In the genomic region with DNA sequence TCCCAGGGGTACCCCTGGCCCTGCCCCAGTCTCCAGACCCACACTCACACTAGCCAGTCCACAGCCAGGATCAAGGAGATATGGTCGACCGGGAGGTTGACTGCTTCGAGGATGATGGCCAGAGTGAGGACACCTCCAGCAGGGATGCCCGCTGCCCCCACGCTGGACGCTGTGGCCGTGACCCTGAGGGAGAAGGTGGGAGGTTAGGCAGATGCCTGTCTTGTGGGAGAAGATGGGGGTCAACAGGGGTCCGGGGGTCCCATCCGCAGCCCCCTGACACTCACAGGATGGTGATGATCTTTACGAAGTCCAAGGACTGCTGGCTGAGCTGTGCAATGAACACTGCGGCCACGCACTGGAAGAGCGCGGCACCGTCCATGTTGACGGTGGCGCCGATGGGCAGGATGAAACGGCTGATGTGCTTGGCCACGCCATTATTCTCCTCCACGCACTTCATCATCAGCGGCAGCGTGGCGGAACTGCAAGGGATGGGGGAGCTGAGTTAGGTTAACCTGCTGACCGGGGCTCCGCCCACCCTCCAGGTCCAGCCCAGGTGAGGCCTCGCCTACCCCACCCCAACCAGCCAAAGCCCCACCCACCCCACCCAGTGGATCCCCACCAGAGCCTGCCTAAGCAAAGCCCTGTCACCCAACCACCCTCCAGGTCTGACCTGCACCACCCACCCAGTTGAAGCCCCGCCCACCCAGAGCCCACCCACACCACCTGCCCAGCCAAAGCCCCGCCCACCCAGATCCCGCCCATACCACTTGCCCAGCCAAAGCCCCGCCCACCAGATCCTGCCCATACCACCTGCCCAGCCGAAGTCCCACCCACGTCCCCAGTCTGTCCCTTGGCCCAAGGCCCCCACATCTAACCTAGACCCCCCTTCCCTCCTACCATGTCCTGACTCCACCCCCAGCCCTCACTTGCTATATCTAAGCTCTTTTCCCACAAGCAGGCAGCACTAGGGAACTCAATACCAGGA, we compare ENCODE assay signal across 15 cellular contexts. TPM values are rescaled to one million over a fixed set of nuclear protein-coding genes. Genes with fewer than 3 reads are reported as not detected.
A peak's percentile ranks its signal among the peaks of the same experiment; 100 is the strongest.
DNase-seq lines count a peak whose midpoint lies in the region; ATAC-seq, FAIRE-seq and TF ChIP-seq lines count a peak whose summit lies in the region.
"Had no signal": no experiment of that assay in that cellular context is flagged by ENCODE, and none has a peak within 500 bp of the region (broad histone marks: within the 10 kb centered on the region; RNA-seq: fewer than 3 reads in every experiment).

No MANE protein-coding gene starts in this region.

- H3K36me3 Mint-ChIP-seq in activated T-cell treated with anti-CD3 and anti-CD28 coated beads, Interleukin-2, amount 50 U/mL, for 24 hours (ENCODE audit: low read depth), result peaks cover 80% of the 10 kb centered on the region
- peaks cover 47% of the 10 kb centered on the region for H3K36me3 Mint-ChIP-seq in osteocyte (ENCODE audit: unreplicated experiment)

- H3K4ac ChIP-seq in IMR-90 (ENCODE audit: low read depth, low read length), result no peak overlapping the region

- no peak overlapping the region for H2BK20ac ChIP-seq in IMR-90 (ENCODE audit: low read depth, low read length)

- no peak overlapping the region for H2AK5ac ChIP-seq in IMR-90 (ENCODE audit: low read depth, low read length)

- H3K14ac ChIP-seq in IMR-90 (replicated peaks; ENCODE audit: low read depth, low read length), result no peak overlapping the region

- H3K9me1 ChIP-seq in IMR-90 (ENCODE audit: insufficient read depth, low read length), result peaks cover 3% of the 10 kb centered on the region; the same call in 1 of the 2 replicates

- H3K36me3 ChIP-seq in IMR-90 (ENCODE audit: control insufficient read depth, insufficient read depth, low read length) (peaks cover 68% of the 10 kb centered on the region), GM12878 (ENCODE audit: control insufficient read depth in 2 of 2, insufficient read depth in 2 of 2, low read length in 1 of 2) (peaks cover 25 to 27% of the 10 kb centered on the region in 2 experiments)

- H3K4me3 Mint-ChIP-seq in activated T-cell treated with anti-CD3 and anti-CD28 coated beads, Interleukin-2, amount 50 U/mL, for 24 hours, result no peak overlapping the region
- H3K4me3 Mint-ChIP-seq in osteocyte (ENCODE audit: unreplicated experiment), result no peak overlapping the region
- H3K4me3 Mint-ChIP-seq: B cell, memory B cell had no signal

- H3K79me2 ChIP-seq in GM12878 (ENCODE audit: control insufficient read depth, insufficient read depth, low read length), result peaks cover 5% of the 10 kb centered on the region
- H3K79me2 ChIP-seq: parathyroid adenoma had no signal

- peaks cover 38 to 66% of the 10 kb centered on the region in 2 experiments for H3K79me1 ChIP-seq in IMR-90 (ENCODE audit: low read depth in 1 of 2, low read length in 2 of 2)

- H3K56ac ChIP-seq in IMR-90 (ENCODE audit: extremely low read depth, insufficient read depth, low read length), result no peak overlapping the region

- no peak for TF ChIP-seq RAD21 in IMR-90 (IDR thresholded peaks at IDR 0.05; ENCODE audit: low read length)
- TF ChIP-seq RAD21 in GM12878 (IDR thresholded peaks at IDR 0.05; ENCODE audit: insufficient read depth, low read depth, low read length), result no peak

- no peak overlapping the region for H2BK120ac ChIP-seq in IMR-90 (ENCODE audit: low read depth, low read length)

- H2AK9ac ChIP-seq in IMR-90 (replicated peaks; ENCODE audit: low read depth, low read length, poor library complexity), result peak overlapping the region; percentile 33

- no peak overlapping the region for H3K23ac ChIP-seq in IMR-90 (ENCODE audit: low read depth, low read length)

- no peak overlapping the region for H3K4me3 ChIP-seq in IMR-90 (ENCODE audit: insufficient read depth, low read depth, low read length)
- H3K4me3 ChIP-seq in GM12878, result no peak overlapping the region

- no peak overlapping the region for H4K8ac ChIP-seq in IMR-90 (ENCODE audit: low read depth in 2 of 2, low read length in 2 of 2)

- no peaks in the 10 kb centered on the region; the same call in 1 of the 2 replicates for H3K4me1 ChIP-seq in IMR-90 (ENCODE audit: control insufficient read depth, insufficient read depth, low read length)
- no peaks in the 10 kb centered on the region for H3K4me1 ChIP-seq in GM12878 (ENCODE audit: control insufficient read depth, insufficient read depth, low read length)
- H3K4me1 ChIP-seq: parathyroid adenoma had no signal

- H2BK5ac ChIP-seq in IMR-90 (ENCODE audit: low read depth, low read length, poor library complexity, severe bottlenecking), result no peak overlapping the region

- no peaks in the 10 kb centered on the region for H3K27me3 Mint-ChIP-seq in activated T-cell treated with anti-CD3 and anti-CD28 coated beads, Interleukin-2, amount 50 U/mL, for 24 hours
- H3K27me3 Mint-ChIP-seq in osteocyte (ENCODE audit: unreplicated experiment), result no peaks in the 10 kb centered on the region
- H3K27me3 Mint-ChIP-seq: B cell, memory B cell had no signal

- peaks cover 76% of the 10 kb centered on the region for H4K20me1 ChIP-seq in IMR-90 (ENCODE audit: insufficient read depth, low read length)
- H4K20me1 ChIP-seq in GM12878 (ENCODE audit: control insufficient read depth, insufficient read depth), result no peaks in the 10 kb centered on the region

- SMC1A ChIA-PET in GM12878 (lab: Charles Lee; ENCODE audit: uncharacterized antibody, unreplicated experiment), result interaction anchor here (0.5 kb wide), 1 partner anchor 180 kb away, joined by 3 read pairs; no protein-coding TSS in a partner anchor

- H4K91ac ChIP-seq in IMR-90 (ENCODE audit: insufficient read depth, low read depth, low read length), result no peak overlapping the region

- H2BK15ac ChIP-seq in IMR-90 (ENCODE audit: low read depth, low read length), result no peak overlapping the region

- RAD21 ChIA-PET in GM12878 (lab: Charles Lee; ENCODE audit: unreplicated experiment), result no interaction called here

- H3K9me3 ChIP-seq in IMR-90 (ENCODE audit: control insufficient read depth, insufficient read depth, low read length) (no peaks in the 10 kb centered on the region), GM12878 (replicated peaks; ENCODE audit: control insufficient read depth, insufficient read depth, low read length) (no peaks in the 10 kb centered on the region)

- H3K9ac ChIP-seq in IMR-90 (ENCODE audit: low read depth, low read length), result no peak overlapping the region
- H3K9ac ChIP-seq in GM12878 (ENCODE audit: control insufficient read depth, insufficient read depth, low read length), result no peak overlapping the region
- H3K9ac ChIP-seq: parathyroid adenoma had no signal

- no peak overlapping the region for H3K27ac ChIP-seq in IMR-90 (ENCODE audit: insufficient read depth, low read length)
- H3K27ac ChIP-seq in GM12878 (ENCODE audit: control insufficient read depth, insufficient read depth), result no peak overlapping the region
- H3K27ac ChIP-seq: parathyroid adenoma, VCaP had no signal

- no peak for TF ChIP-seq POLR2A in IMR-90 (IDR thresholded peaks at IDR 0.05; ENCODE audit: low read depth, low read length)
- TF ChIP-seq POLR2A in GM12878 (IDR thresholded peaks at IDR 0.05; ENCODE audit: low read depth, low read length), result peak; percentile 68

- in situ Hi-C loops in IMR-90 (cut with MboI; ENCODE audit: low sequenced_read_pairs), result no loop called here
- in situ Hi-C loops in GM12878 (cut with MboI), result no loop called here

- H3K9me3 Mint-ChIP-seq in activated T-cell treated with anti-CD3 and anti-CD28 coated beads, Interleukin-2, amount 50 U/mL, for 24 hours, result no peaks in the 10 kb centered on the region
- no peaks in the 10 kb centered on the region for H3K9me3 Mint-ChIP-seq in osteocyte (ENCODE audit: unreplicated experiment)
- H3K9me3 Mint-ChIP-seq: memory B cell had no signal

- CTCF ChIA-PET in IMR-90 (lab: Yijun Ruan, JAX), result interaction anchor here (0.6 kb wide), 1 partner anchor 11 kb away, joined by 3 read pairs; no protein-coding TSS in a partner anchor
- CTCF ChIA-PET in GM12878 (lab: Yijun Ruan, JAX), result interaction anchor here (0.5 to 1.4 kb wide), 6 partner anchors 10 to 63 kb away, joined by 3 to 5 read pairs (median 4); no protein-coding TSS in a partner anchor

- ATAC-seq in IMR-90 (ENCODE audit: low read depth) (no peak), GM12878 (peak; percentile 68), HG02798 (IDR thresholded peaks at IDR 0.05; ENCODE audit: poor library complexity, unreplicated experiment) (no peak)

- no peak for DNase-seq in activated T-cell treated with anti-CD3 and anti-CD28 coated beads, Interleukin-2, amount 50 U/mL, for 24 hours
- no peak for DNase-seq in activated T-cell treated with anti-CD3 and anti-CD28 coated beads, Interleukin-2, amount 50 U/mL, for 1 hour
- DNase-seq in IMR-90 (no peak), GM12878 (ENCODE audit: low read depth, low spot score) (no peak), osteocyte (ENCODE audit: extremely low spot score, unreplicated experiment) (no peak), HPDE6-E6E7 (ENCODE audit: extremely low spot score) (no peak)
- peak; percentile 56 for DNase-seq in stimulated activated CD8-positive, alpha-beta memory T cell treated with anti-CD3 and anti-CD28 coated beads, Interleukin-4, amount 100 ng/mL, for 48 hours
- DNase-seq: GF-D8, hypothalamus, NCI-H345 had no signal

- H4K5ac ChIP-seq in IMR-90 (ENCODE audit: low read depth, low read length), result no peak overlapping the region

- no peak for TF ChIP-seq EP300 in GM12878 (IDR thresholded peaks at IDR 0.05; ENCODE audit: borderline replicate concordance in 1 of 2, control insufficient read depth in 1 of 2, low read depth in 2 of 2, low read length in 2 of 2)

- WGBS in IMR-90 (ENCODE audit: extremely low coverage in 2 of 2, insufficient read length in 1 of 2), 2 experiments, result 90% methylated on average over 3 of the region's 33 CpGs; no CpG with 5 or more reads in 1 of the 2 experiments
- WGBS in GM12878 (ENCODE audit: insufficient coverage, insufficient replicate concordance, low lambda C conversion rate, missing lambda C conversion rate), result 91% methylated on average over 29 of the region's 33 CpGs

- intact Hi-C loops in IMR-90 (cut with micrococcal nuclease), result no loop called here
- intact Hi-C loops in GM12878 (cut with micrococcal nuclease; ENCODE audit: unreplicated experiment), result no loop called here

- POLR2A ChIA-PET in IMR-90 (lab: Charles Lee; ENCODE audit: unreplicated experiment) (interaction anchor here (0.5 kb wide), 1 partner anchor 53 kb away, joined by 4 read pairs; no protein-coding TSS in a partner anchor), GM12878 (lab: Charles Lee) (no interaction called here)

- no peak overlapping the region for H3K18ac ChIP-seq in IMR-90 (ENCODE audit: low read depth, low read length)

- TF ChIP-seq CTCF in IMR-90 (conservative IDR thresholded peaks at IDR 0.05; ENCODE audit: low read depth, low read length), result no peak
- no peak for TF ChIP-seq CTCF in GM12878 (IDR thresholded peaks at IDR 0.05 in 2 of 3, conservative IDR thresholded peaks at IDR 0.05 in 1 of 3; ENCODE audit: control insufficient read depth in 2 of 3, extremely low read depth in 1 of 3, insufficient read depth in 1 of 3, low read depth in 3 of 3, low read length in 3 of 3)
- no peak for TF ChIP-seq CTCF in osteocyte (IDR thresholded peaks at IDR 0.05)

- BruUV-seq in IMR-90 (replicated peaks; lab: Mats Ljungman, UMichigan) (no TSS peak), GM12878 (replicated peaks; lab: Mats Ljungman, UMichigan) (no TSS peak)

- FAIRE-seq in GM12878 (lab: Jason Lieb, UNC), result no peak

- H2AFZ ChIP-seq in IMR-90 (replicated peaks; ENCODE audit: low read length, poor library complexity) (no peak overlapping the region), GM12878 (ENCODE audit: control insufficient read depth, low read depth, low read length) (no peak overlapping the region)
- H2AFZ ChIP-seq: parathyroid adenoma had no signal

- H3K4me2 ChIP-seq in IMR-90 (ENCODE audit: low read depth, low read length) (no peak overlapping the region), GM12878 (ENCODE audit: control insufficient read depth, insufficient read depth) (no peak overlapping the region)

- H3K27me3 ChIP-seq in IMR-90 (ENCODE audit: control insufficient read depth, insufficient read depth, low read length) (no peaks in the 10 kb centered on the region), GM12878 (replicated peaks in 1 of 2; ENCODE audit: control insufficient read depth in 2 of 2, insufficient read depth in 2 of 2, low read length in 1 of 2) (no peaks in the 10 kb centered on the region)

- peak overlapping the region; percentile 22 for H3K27ac Mint-ChIP-seq in activated T-cell treated with anti-CD3 and anti-CD28 coated beads, Interleukin-2, amount 50 U/mL, for 24 hours
- no peak overlapping the region for H3K27ac Mint-ChIP-seq in osteocyte (ENCODE audit: unreplicated experiment)
- H3K27ac Mint-ChIP-seq: B cell, memory B cell had no signal

- dilution Hi-C loops in IMR-90 (cut with HindIII; ENCODE audit: low sequenced_read_pairs, unreplicated experiment), result no loop called here

- peaks cover 21% of the 10 kb centered on the region for H3K4me1 Mint-ChIP-seq in activated T-cell treated with anti-CD3 and anti-CD28 coated beads, Interleukin-2, amount 50 U/mL, for 24 hours (ENCODE audit: low read depth)
- H3K4me1 Mint-ChIP-seq in osteocyte (ENCODE audit: unreplicated experiment), result peaks cover 12% of the 10 kb centered on the region

RNA-seq across cellular contexts. Expression of gene SLC1A5, which starts 11.2 kb away (rescaled TPM):
- 105 and 142 TPM in 2 replicates for total RNA-seq in IMR-90 (2012; rRNA removed)
- polyA plus RNA-seq in IMR-90 (2012; rRNA removed), result 155 and 171 TPM in 2 replicates
- polyA plus RNA-seq in IMR-90 (2012; cell fraction: cytosol; rRNA removed), result 117 and 213 TPM in 2 replicates
- polyA plus RNA-seq in IMR-90 (2012; cell fraction: nucleus; rRNA removed; ENCODE audit: low replicate concordance), result 88.4 and 128 TPM in 2 replicates
- 38.3 and 43.7 TPM in 2 replicates for total RNA-seq in GM12878 (2013; cell fraction: nucleolus; rRNA removed)
- total RNA-seq in GM12878 (2014; rRNA removed), result 73.7 and 76.6 TPM in 2 replicates
- 35.8 and 36.2 TPM in 2 replicates for total RNA-seq in GM12878 (2014; rRNA removed; fragmentation: Illumina TruSeq; extraction: Trizol)
- total RNA-seq in GM12878 (2021), result 109 and 112 TPM in 2 replicates
- 47.6 TPM for polyA plus RNA-seq in GM12878 (2011; ENCODE audit: low read depth)
- 22.1 and 60.9 TPM in 2 replicates for polyA plus RNA-seq in GM12878 (2011; rRNA removed)
- 97.3 and 105 TPM in 2 replicates for polyA plus RNA-seq in GM12878 (2011; cell fraction: cytosol; rRNA removed)
- 43.9 and 51.7 TPM in 2 replicates for polyA plus RNA-seq in GM12878 (2011; cell fraction: nucleus; rRNA removed)
- polyA plus RNA-seq in GM12878 (2012), result 89.1 and 92.1 TPM in 2 replicates
- 29.2 and 53.2 TPM in 2 replicates for polyA plus RNA-seq in GM12878 (2014; fragmentation: Illumina TruSeq; extraction: Trizol)
- 10 to 100 TPM in 1 of 2 experiments, 1 to 10 TPM in 1; 9.1 to 16.3 TPM for polyA plus RNA-seq in GM12878 (2014; fragmentation: Nextera tagmentation; extraction: Ambion mirVana)
- 60.9 and 68.9 TPM in 2 replicates for polyA plus RNA-seq in GM12878 (2014; rRNA removed)
- polyA plus RNA-seq in GM12878 (2016; fragmentation: Nextera tagmentation; extraction: Ambion mirVana), result 100 to 1,000 TPM; 116 to 129 TPM
- polyA minus RNA-seq in GM12878 (2011; rRNA and poly(A)+ RNA removed), result 78.3 and 105 TPM in 2 replicates
- polyA minus RNA-seq in GM12878 (2011; cell fraction: cytosol; rRNA and poly(A)+ RNA removed), result 30.7 and 31.9 TPM in 2 replicates
- 19.5 and 29.7 TPM in 2 replicates for polyA minus RNA-seq in GM12878 (2011; cell fraction: nucleus; rRNA and poly(A)+ RNA removed)
- 313 and 354 TPM in 2 replicates for total RNA-seq in osteocyte

RNA-seq across cellular contexts. Expression of gene STRN4, which starts 31.0 kb away (rescaled TPM):
- 36.7 and 37.8 TPM in 2 replicates for total RNA-seq in IMR-90 (2012; rRNA removed)
- polyA plus RNA-seq in IMR-90 (2012; rRNA removed), result 112 and 127 TPM in 2 replicates
- polyA plus RNA-seq in IMR-90 (2012; cell fraction: cytosol; rRNA removed), result 111 and 127 TPM in 2 replicates
- 158 and 365 TPM in 2 replicates for polyA plus RNA-seq in IMR-90 (2012; cell fraction: nucleus; rRNA removed; ENCODE audit: low replicate concordance)
- total RNA-seq in GM12878 (2013; cell fraction: nucleolus; rRNA removed), result 77.4 and 81.2 TPM in 2 replicates
- 51.1 and 54.8 TPM in 2 replicates for total RNA-seq in GM12878 (2014; rRNA removed)
- 17.5 and 18.9 TPM in 2 replicates for total RNA-seq in GM12878 (2014; rRNA removed; fragmentation: Illumina TruSeq; extraction: Trizol)
- total RNA-seq in GM12878 (2021), result 55.0 and 56.1 TPM in 2 replicates
- 12.4 TPM for polyA plus RNA-seq in GM12878 (2011; ENCODE audit: low read depth)
- polyA plus RNA-seq in GM12878 (2011; rRNA removed), result 19.7 and 26.1 TPM in 2 replicates
- polyA plus RNA-seq in GM12878 (2011; cell fraction: cytosol; rRNA removed), result 45.1 and 60.8 TPM in 2 replicates
- polyA plus RNA-seq in GM12878 (2011; cell fraction: nucleus; rRNA removed), result 186 and 249 TPM in 2 replicates
- 35.8 and 44.1 TPM in 2 replicates for polyA plus RNA-seq in GM12878 (2012)
- polyA plus RNA-seq in GM12878 (2014; fragmentation: Illumina TruSeq; extraction: Trizol), result 4.5 and 16.0 TPM in 2 replicates
- polyA plus RNA-seq in GM12878 (2014; fragmentation: Nextera tagmentation; extraction: Ambion mirVana), result 1 to 10 TPM in 1 of 2 experiments, under 1 TPM in 1; 0.42 to 1.6 TPM
- 62.8 and 65.4 TPM in 2 replicates for polyA plus RNA-seq in GM12878 (2014; rRNA removed)
- polyA plus RNA-seq in GM12878 (2016; fragmentation: Nextera tagmentation; extraction: Ambion mirVana), result 10 to 100 TPM in 1 of 2 experiments, 1 to 10 TPM in 1; 6.6 to 27.9 TPM
- 30.9 and 64.5 TPM in 2 replicates for polyA minus RNA-seq in GM12878 (2011; rRNA and poly(A)+ RNA removed)
- 18.6 and 18.7 TPM in 2 replicates for polyA minus RNA-seq in GM12878 (2011; cell fraction: cytosol; rRNA and poly(A)+ RNA removed)
- 39.0 and 63.6 TPM in 2 replicates for polyA minus RNA-seq in GM12878 (2011; cell fraction: nucleus; rRNA and poly(A)+ RNA removed)
- total RNA-seq in osteocyte, result 87.1 and 93.5 TPM in 2 replicates

RNA-seq across cellular contexts. Expression of gene FKRP, which starts 31.4 kb away (rescaled TPM):
- total RNA-seq in IMR-90 (2012; rRNA removed) (5.8 and 6.1 TPM in 2 replicates), GM12878 (2014; rRNA removed) (7.9 and 10.1 TPM in 2 replicates), GM12878 (2014; rRNA removed; fragmentation: Illumina TruSeq; extraction: Trizol) (5.8 and 6.9 TPM in 2 replicates), GM12878 (2021) (13.0 and 13.3 TPM in 2 replicates), osteocyte (34.0 and 37.7 TPM in 2 replicates)
- polyA plus RNA-seq in IMR-90 (2012; rRNA removed) (25.3 and 28.5 TPM in 2 replicates), GM12878 (2011; rRNA removed) (3.3 and 4.2 TPM in 2 replicates), GM12878 (2014; fragmentation: Illumina TruSeq; extraction: Trizol) (8.0 and 8.7 TPM in 2 replicates), GM12878 (2014; fragmentation: Nextera tagmentation; extraction: Ambion mirVana) (1 to 10 TPM; 1.3 to 1.8 TPM), GM12878 (2014; rRNA removed) (14.1 and 14.2 TPM in 2 replicates), GM12878 (2016; fragmentation: Nextera tagmentation; extraction: Ambion mirVana) (1 to 10 TPM; 6.7 to 8.8 TPM)
- polyA plus RNA-seq in IMR-90 (2012; cell fraction: cytosol; rRNA removed), result 22.3 and 36.1 TPM in 2 replicates
- polyA plus RNA-seq in IMR-90 (2012; cell fraction: nucleus; rRNA removed; ENCODE audit: low replicate concordance), result 50.3 and 64.5 TPM in 2 replicates
- 13.5 and 18.7 TPM in 2 replicates for total RNA-seq in GM12878 (2013; cell fraction: nucleolus; rRNA removed)
- 5.4 TPM for polyA plus RNA-seq in GM12878 (2011; ENCODE audit: low read depth)
- 4.9 and 8.7 TPM in 2 replicates for polyA plus RNA-seq in GM12878 (2011; cell fraction: cytosol; rRNA removed)
- polyA plus RNA-seq in GM12878 (2011; cell fraction: nucleus; rRNA removed), result 11.0 and 19.0 TPM in 2 replicates
- 5.9 and 11.6 TPM in 2 replicates for polyA plus RNA-seq in GM12878 (2012)
- 2.9 and 4.9 TPM in 2 replicates for polyA minus RNA-seq in GM12878 (2011; rRNA and poly(A)+ RNA removed)
- 1.2 and 1.5 TPM in 2 replicates for polyA minus RNA-seq in GM12878 (2011; cell fraction: cytosol; rRNA and poly(A)+ RNA removed)
- polyA minus RNA-seq in GM12878 (2011; cell fraction: nucleus; rRNA and poly(A)+ RNA removed), result 3.6 and 4.2 TPM in 2 replicates
